23 cellular contexts compared by ENCODE assay signal in genomic region chr20:19672498-19672897, GRCh38.
"Had no signal": no experiment of that assay in that cellular context is flagged by ENCODE, and none has a peak within 500 bp of the region (broad histone marks: within the 10 kb centered on the region; RNA-seq: fewer than 3 reads in every experiment).

No MANE protein-coding gene starts in this region.

- H3K4me1 ChIP-seq: colonic mucosa, parathyroid adenoma, right lobe of liver, spleen, testis had no signal

- H3K4me3 ChIP-seq: colonic mucosa, hepatocyte, lung, psoas muscle, right lobe of liver, spleen, testis, transverse colon had no signal

- H3K4me1 Mint-ChIP-seq: stimulated activated naive CD8-positive, alpha-beta T cell treated with anti-CD3 and anti-CD28 coated beads, Interleukin-15, amount 100 ng/mL, for 72 hours had no signal

- H3K4me3 Mint-ChIP-seq: naive thymus-derived CD4-positive, alpha-beta T cell; nephron progenitor cell; stimulated activated naive B cell treated with anti-CD40 and anti-IgM and Interleukin-4, amounts not matched to agents 10 μg/mL and 1 μg/mL and 100 μg/mL, for 72 hours; stimulated activated naive CD8-positive, alpha-beta T cell treated with anti-CD3 and anti-CD28 coated beads, Interleukin-15, amount 100 ng/mL, for 72 hours had no signal

- DNase-seq: colonic mucosa; dermis blood vessel endothelial cell; foreskin melanocyte; kidney; left cardiac atrium; left ventricle myocardium superior; mesenchymal stem cell; naive thymus-derived CD4-positive, alpha-beta T cell; nephron progenitor cell; psoas muscle; retina; right lobe of liver; spleen; stimulated activated CD4-positive, alpha-beta T cell treated with anti-CD3 and anti-CD28 coated beads, Interleukin-15, amount 100 ng/mL, for 24 hours; stimulated activated CD4-positive, alpha-beta T cell treated with anti-CD3 and anti-CD28 coated beads, Interleukin-1b, Interleukin-23, amount 100 ng/mL, for 48 hours; stimulated activated CD4-positive, alpha-beta T cell treated with anti-CD3 and anti-CD28 coated beads, Interleukin-4, amount 100 ng/mL, for 24 hours; stimulated activated naive B cell treated with anti-CD40 and anti-IgM and Interleukin-4, amounts not matched to agents 10 μg/mL and 1 μg/mL and 100 μg/mL, for 72 hours; stimulated activated naive CD8-positive, alpha-beta T cell treated with anti-CD3 and anti-CD28 coated beads, Interleukin-15, amount 100 ng/mL, for 72 hours; testis; transverse colon had no signal

- H3K27ac Mint-ChIP-seq: naive thymus-derived CD4-positive, alpha-beta T cell; stimulated activated naive B cell treated with anti-CD40 and anti-IgM and Interleukin-4, amounts not matched to agents 10 μg/mL and 1 μg/mL and 100 μg/mL, for 72 hours; stimulated activated naive CD8-positive, alpha-beta T cell treated with anti-CD3 and anti-CD28 coated beads, Interleukin-15, amount 100 ng/mL, for 72 hours had no signal

- H3K27me3 ChIP-seq: colonic mucosa, hepatocyte, right lobe of liver, testis, transverse colon had no signal

- H3K9me3 Mint-ChIP-seq: stimulated activated naive CD8-positive, alpha-beta T cell treated with anti-CD3 and anti-CD28 coated beads, Interleukin-15, amount 100 ng/mL, for 72 hours had no signal

- H3K27ac ChIP-seq: colonic mucosa, hepatocyte, parathyroid adenoma, psoas muscle, right lobe of liver, spleen, testis, transverse colon had no signal

- H3K36me3 ChIP-seq: colonic mucosa, right lobe of liver, spleen, transverse colon had no signal

- ATAC-seq: left cardiac atrium; left ventricle myocardium superior; naive thymus-derived CD4-positive, alpha-beta T cell; psoas muscle; right lobe of liver; stimulated activated naive B cell treated with anti-CD40 and anti-IgM and Interleukin-4, amounts not matched to agents 10 μg/mL and 1 μg/mL and 100 μg/mL, for 72 hours; stimulated activated naive CD8-positive, alpha-beta T cell treated with anti-CD3 and anti-CD28 coated beads, Interleukin-15, amount 100 ng/mL, for 72 hours had no signal

- H3K9me3 ChIP-seq: colonic mucosa, psoas muscle, right lobe of liver, spleen, testis, transverse colon had no signal

- H3K9ac ChIP-seq: parathyroid adenoma had no signal
